In the genomic region with DNA sequence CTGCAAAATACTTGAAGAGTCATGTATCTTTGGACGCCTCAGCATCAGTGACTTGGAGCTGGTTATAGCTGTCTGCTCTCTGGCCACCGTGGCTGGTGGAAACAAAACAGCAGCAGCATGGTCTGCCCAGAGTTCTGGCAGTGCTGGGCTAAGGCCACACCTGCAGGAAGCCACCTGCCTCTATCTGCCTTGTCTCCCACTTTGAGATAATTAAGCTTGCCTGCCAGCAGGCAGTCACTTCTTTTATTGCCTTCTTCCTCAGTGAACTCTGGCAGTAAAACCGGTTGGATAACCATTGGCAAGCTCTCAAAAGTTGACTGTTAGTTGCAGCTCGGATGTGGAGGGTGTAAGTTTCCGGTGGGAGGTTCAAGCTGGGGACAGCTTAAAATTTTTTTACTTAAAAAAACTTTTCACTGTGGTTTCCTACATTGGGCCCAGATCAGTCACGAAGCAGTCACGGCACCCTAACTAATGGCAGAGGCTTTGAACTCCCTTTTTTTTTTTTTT, we compare ENCODE assay signal across 9 cellular contexts. TPM values are rescaled to one million over a fixed set of nuclear protein-coding genes. Genes with fewer than 3 reads are reported as not detected.
A peak's percentile ranks its signal among the peaks of the same experiment; 100 is the strongest.
DNase-seq lines count a peak whose midpoint lies in the region; ATAC-seq and TF ChIP-seq lines count a peak whose summit lies in the region.
"Had no signal": no experiment of that assay in that cellular context is flagged by ENCODE, and none has a peak within 500 bp of the region (broad histone marks: within the 10 kb centered on the region; RNA-seq: fewer than 3 reads in every experiment).

No MANE protein-coding gene starts in this region.

- H3K27ac ChIP-seq in body of pancreas = peak overlapping the region; percentile 56 to 89 (median 68)

- no peak overlapping the region for H3K4me3 ChIP-seq in body of pancreas

- H3K4me1 ChIP-seq in body of pancreas = peaks cover 59% of the 10 kb centered on the region

- H3K9me3 ChIP-seq in body of pancreas = no peaks in the 10 kb centered on the region

- intact Hi-C loops in body of pancreas (cut with DNase I) = no loop called here

- no peaks in the 10 kb centered on the region for H3K27me3 ChIP-seq in body of pancreas

- peak in 1 of 3 donors; percentile 18 for TF ChIP-seq POLR2A in body of pancreas (IDR thresholded peaks at IDR 0.05)

- peak; percentile 47 for ATAC-seq in GM21515 (IDR thresholded peaks at IDR 0.05; ENCODE audit: unreplicated experiment)
- ATAC-seq in body of pancreas = peak; percentile 65

- no peaks in the 10 kb centered on the region for H3K36me3 ChIP-seq in body of pancreas (replicated peaks in 1 of 2; ENCODE audit: insufficient read depth in 1 of 2, low read depth in 2 of 2)

- DNase-seq in DMS53 (lab: John Stamatoyannopoulos, UW) (peak; percentile 94), KG1 (lab: John Stamatoyannopoulos, UW) (peak; percentile 50), T-helper 22 cell (ENCODE audit: low read depth) (peak; percentile 68), body of pancreas (peak; percentile 64 to 86 (median 78)), kidney tubule cell (ENCODE audit: low spot score) (peak; percentile 71), superior temporal gyrus (ENCODE audit: extremely low spot score) (no peak)
- DNase-seq in stimulated activated CD8-positive, alpha-beta memory T cell treated with anti-CD3 and anti-CD28 coated beads, Interleukin-12 subunit alpha, Interleukin-12 subunit beta, amount 100 ng/mL, for 1 hour (ENCODE audit: low read depth) = peak; percentile 33
- DNase-seq: activated B cell treated with CpG ODN at 0.5 μM for 24 hours had no signal

- WGBS in body of pancreas, 2 donors = 1 to 2% methylated on average over 7 of the region's 7 CpGs

- peak in 1 of 7 experiments; percentile 8 for TF ChIP-seq CTCF in body of pancreas (IDR thresholded peaks at IDR 0.05)

RNA-seq across cellular contexts. Expression of gene SMIM3, which starts 4.9 kb away (rescaled TPM):
- total RNA-seq in body of pancreas = 10 to 100 TPM; 40.2 to 51.6 TPM

RNA-seq across cellular contexts. Expression of gene DCTN4, which starts 24.7 kb away (rescaled TPM):
- 10 to 100 TPM; 30.6 to 49.4 TPM for total RNA-seq in body of pancreas
